ENCODE assay signal across 9 cellular contexts in the genomic region with DNA sequence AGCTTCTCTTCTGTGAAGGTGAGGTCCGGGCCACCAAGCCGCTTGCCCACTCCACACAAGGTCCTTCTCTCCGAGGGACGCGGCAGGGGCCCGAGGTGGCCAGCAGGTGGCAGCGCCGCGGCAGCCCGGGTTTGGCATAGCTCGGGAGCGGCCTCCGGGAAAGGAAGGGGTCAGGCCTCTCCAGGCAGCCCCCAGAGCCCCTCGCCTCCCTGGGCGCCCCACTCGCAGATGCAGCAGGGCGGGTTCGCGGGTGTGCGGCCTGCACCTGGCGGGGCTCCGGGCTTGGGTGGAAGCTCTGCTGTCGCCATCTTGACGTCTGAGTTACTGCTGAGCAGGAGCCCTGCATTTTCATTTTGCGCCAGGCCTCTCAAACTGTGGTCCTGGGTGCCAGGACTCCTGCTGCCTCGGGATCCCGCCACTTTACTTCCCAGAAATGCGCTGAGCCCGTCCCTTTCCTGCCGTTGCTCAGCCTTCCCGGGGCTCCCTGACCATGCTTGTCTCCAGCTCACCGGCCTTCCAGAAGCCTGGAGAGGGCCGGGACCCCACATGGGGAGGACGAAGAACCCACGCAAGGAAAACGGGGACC. TPM values are rescaled to one million over a fixed set of nuclear protein-coding genes. Genes with fewer than 3 reads are reported as not detected.
A peak's percentile ranks its signal among the peaks of the same experiment; 100 is the strongest.
DNase-seq lines count a peak whose midpoint lies in the region; ATAC-seq, FAIRE-seq and TF ChIP-seq lines count a peak whose summit lies in the region.
"Had no signal": no experiment of that assay in that cellular context is flagged by ENCODE, and none has a peak within 500 bp of the region (broad histone marks: within the 10 kb centered on the region; RNA-seq: fewer than 3 reads in every experiment).

No MANE protein-coding gene starts in this region.

- peak; percentile 52 for ATAC-seq in HG03103 (IDR thresholded peaks at IDR 0.05; ENCODE audit: low read depth, unreplicated experiment)

- H3K27ac ChIP-seq in substantia nigra (ENCODE audit: low read depth, low read length, poor library complexity, severe bottlenecking), result peak overlapping the region; percentile 75

- no peak for FAIRE-seq in RCC 7860 (lab: Jason Lieb, UNC)
- FAIRE-seq: G401.6 had no signal

- peak; percentile 91 for TF ChIP-seq CTCF in fibroblast of villous mesenchyme (IDR thresholded peaks at IDR 0.05; ENCODE audit: insufficient read depth, low read depth, low read length)

- DNase-seq in NCI-H146 (lab: John Stamatoyannopoulos, UW), result peak; percentile 53
- no peak for DNase-seq in NCI-H146 treated with DMSO at 0.1 percent for 48 hours (lab: John Stamatoyannopoulos, UW; ENCODE audit: unreplicated experiment)
- DNase-seq in RCC 7860 (ENCODE audit: low spot score), result peak; percentile 14
- DNase-seq in activated effector memory CD4-positive, alpha-beta T cell treated with Interleukin-2 at 50 U/mL for 16 hours, result peak; percentile 70
- peak; percentile 55 for DNase-seq in fibroblast of villous mesenchyme (ENCODE audit: low read depth)
- peak in 49 of 56 donors; percentile 6 to 74 (median 35) for DNase-seq in nucleus accumbens (lab: John Stamatoyannopoulos, UW)
- peak in 45 of 49 donors; percentile 6 to 77 (median 51) for DNase-seq in substantia nigra (lab: John Stamatoyannopoulos, UW)

- H3K4me3 ChIP-seq in fibroblast of villous mesenchyme (ENCODE audit: low read depth, low read length), result peak overlapping the region; percentile 43

RNA-seq across cellular contexts. Expression of a gene that starts 18.6 kb away (rescaled TPM):
- 100 and 103 TPM in 2 replicates for total RNA-seq in fibroblast of villous mesenchyme

RNA-seq across cellular contexts. Expression of a gene that starts 47.3 kb away (rescaled TPM):
- total RNA-seq in fibroblast of villous mesenchyme, result not detected in 2 replicates
